ENCODE assay signal across 11 cellular contexts in genomic region chr7:129363-130221, GRCh38.
DNase-seq lines count a peak whose midpoint lies in the region; ATAC-seq and TF ChIP-seq lines count a peak whose summit lies in the region.
"Had no signal": no experiment of that assay in that cellular context is flagged by ENCODE, and none has a peak within 500 bp of the region (broad histone marks: within the 10 kb centered on the region; RNA-seq: fewer than 3 reads in every experiment).

No MANE protein-coding gene starts in this region.

- peak overlapping the region; percentile 22; the same call in 1 of the 2 replicates for H3K4me3 ChIP-seq in AG04450 (ENCODE audit: low read depth, low read length)
- peak overlapping the region; percentile 20 to 36 (median 34) for H3K4me3 ChIP-seq in esophagus muscularis mucosa
- H3K4me3 ChIP-seq in H7 (ENCODE audit: insufficient read depth, low read depth, low read length) = no peak overlapping the region

- CTCF ChIA-PET in AG04450 (lab: Charles Lee) = interaction anchor here (0.6 kb wide), 1 partner anchor 71 kb away, joined by 3 read pairs; no protein-coding TSS in a partner anchor
- CTCF ChIA-PET in activated CD4-positive, alpha-beta T cell treated with anti-CD3 and anti-CD28 coated beads for 36 hours (lab: Charles Lee) = no interaction called here

- POLR2A ChIA-PET in AG04450 (lab: Yijun Ruan, JAX) = no interaction called here
- POLR2A ChIA-PET in activated CD4-positive, alpha-beta T cell treated with anti-CD3 and anti-CD28 coated beads for 36 hours (lab: Charles Lee) = no interaction called here

- peaks cover 6% of the 10 kb centered on the region; the same call in 1 of the 2 replicates for H3K9me3 ChIP-seq in AG04450 (ENCODE audit: control insufficient read depth, insufficient read depth, low read length)
- H3K9me3 ChIP-seq in esophagus muscularis mucosa = no peaks in the 10 kb centered on the region

- H3K36me3 Mint-ChIP-seq in neural crest cell (ENCODE audit: low read depth) = no peaks in the 10 kb centered on the region
- H3K36me3 Mint-ChIP-seq in activated CD4-positive, alpha-beta T cell treated with anti-CD3 and anti-CD28 coated beads for 36 hours (ENCODE audit: low read depth) = no peaks in the 10 kb centered on the region

- peak overlapping the region; percentile 58 for H3K27ac Mint-ChIP-seq in neural crest cell (ENCODE audit: unreplicated experiment)
- no peak overlapping the region for H3K27ac Mint-ChIP-seq in activated CD4-positive, alpha-beta T cell treated with anti-CD3 and anti-CD28 coated beads for 36 hours
- H3K27ac Mint-ChIP-seq: B cell had no signal

- intact Hi-C loops in esophagus muscularis mucosa (cut with DNase I) = no loop called here
- intact Hi-C loops in activated CD4-positive, alpha-beta T cell treated with anti-CD3 and anti-CD28 coated beads for 36 hours (cut with DNase I, micrococcal nuclease) = no loop called here

- H3K27ac ChIP-seq in AG04450 (ENCODE audit: low read depth, low read length) = peak overlapping the region; percentile 12
- H3K27ac ChIP-seq in esophagus muscularis mucosa (replicated peaks in 1 of 4) = peak overlapping the region; percentile 65 to 70 (median 68)

- no peak for ATAC-seq in activated CD4-positive, alpha-beta T cell treated with anti-CD3 and anti-CD28 coated beads for 36 hours

- DNase-seq in AG04450 (ENCODE audit: low read depth, low spot score) (no peak), NCI-H1436 treated with DMSO at 0.1 percent for 48 hours (lab: John Stamatoyannopoulos, UW) (peak; percentile 4), esophagus muscularis mucosa (ENCODE audit: extremely low spot score) (no peak), neural crest cell (ENCODE audit: low read depth, low spot score) (no peak), NCI-H1105 treated with DMSO at 0.1 percent for 48 hours (lab: John Stamatoyannopoulos, UW) (no peak), T1000 (lab: John Stamatoyannopoulos, UW) (no peak), H7 (no peak)
- DNase-seq in activated CD4-positive, alpha-beta T cell treated with anti-CD3 and anti-CD28 coated beads for 36 hours = no peak
- DNase-seq: effector memory CD4-positive, alpha-beta T cell; SHP77 treated with DMSO at 0.1 percent for 48 hours had no signal

- TF ChIP-seq POLR2A in esophagus muscularis mucosa (IDR thresholded peaks at IDR 0.05; ENCODE audit: low read depth) = no peak

- no peak for TF ChIP-seq CTCF in AG04450 (IDR thresholded peaks at IDR 0.05; ENCODE audit: low read depth, low read length)
- TF ChIP-seq CTCF in esophagus muscularis mucosa (IDR thresholded peaks at IDR 0.05) = no peak
- TF ChIP-seq CTCF in neural crest cell (conservative IDR thresholded peaks at IDR 0.05) = no peak

- no peak overlapping the region for H3K4me3 Mint-ChIP-seq in neural crest cell
- no peak overlapping the region for H3K4me3 Mint-ChIP-seq in activated CD4-positive, alpha-beta T cell treated with anti-CD3 and anti-CD28 coated beads for 36 hours
- H3K4me3 Mint-ChIP-seq: B cell had no signal

- H3K36me3 ChIP-seq in esophagus muscularis mucosa = no peaks in the 10 kb centered on the region
- H3K36me3 ChIP-seq in H7 (replicated peaks; ENCODE audit: control insufficient read depth, insufficient read depth, low read length) = no peaks in the 10 kb centered on the region

- H3K27me3 Mint-ChIP-seq in neural crest cell (ENCODE audit: low read depth) = no peaks in the 10 kb centered on the region
- H3K27me3 Mint-ChIP-seq in activated CD4-positive, alpha-beta T cell treated with anti-CD3 and anti-CD28 coated beads for 36 hours = peaks cover 4% of the 10 kb centered on the region

- H3K9me3 Mint-ChIP-seq in neural crest cell = no peaks in the 10 kb centered on the region
- no peaks in the 10 kb centered on the region for H3K9me3 Mint-ChIP-seq in activated CD4-positive, alpha-beta T cell treated with anti-CD3 and anti-CD28 coated beads for 36 hours (ENCODE audit: low read depth)

- H3K4me1 ChIP-seq in esophagus muscularis mucosa = peaks cover 18 to 43% (median 40%) of the 10 kb centered on the region in 4 donors

- WGBS in esophagus muscularis mucosa = 34% methylated on average over 9 of the region's 22 CpGs

- H3K4me1 Mint-ChIP-seq in neural crest cell = peaks cover 3% of the 10 kb centered on the region
- no peaks in the 10 kb centered on the region for H3K4me1 Mint-ChIP-seq in activated CD4-positive, alpha-beta T cell treated with anti-CD3 and anti-CD28 coated beads for 36 hours
- H3K4me1 Mint-ChIP-seq: B cell had no signal

- TF ChIP-seq EP300 in esophagus muscularis mucosa (IDR thresholded peaks at IDR 0.05) = no peak

- H3K27me3 ChIP-seq in AG04450 (ENCODE audit: control insufficient read depth, insufficient read depth, low read length) (no peaks in the 10 kb centered on the region), esophagus muscularis mucosa (no peaks in the 10 kb centered on the region), H7 (ENCODE audit: control insufficient read depth, insufficient read depth, low read length) (no peaks in the 10 kb centered on the region)
